Comparison of ENCODE assay signal across 24 cellular contexts in genomic region chr14:97221572-97221971, GRCh38.
"Had no signal": no experiment of that assay in that cellular context is flagged by ENCODE, and none has a peak within 500 bp of the region (broad histone marks: within the 10 kb centered on the region; RNA-seq: fewer than 3 reads in every experiment).

No MANE protein-coding gene starts in this region.

- H3K9me3 ChIP-seq: colonic mucosa, esophagus squamous epithelium, gastrocnemius medialis, left lung, lower lobe of right lung, mucosa of descending colon had no signal

- H3K4me3 ChIP-seq: colonic mucosa, esophagus squamous epithelium, gastrocnemius medialis, heart left ventricle, hepatocyte, left lung, lower lobe of right lung, mucosa of descending colon had no signal

- H3K27ac ChIP-seq: colonic mucosa, esophagus squamous epithelium, gastrocnemius medialis, heart left ventricle, hepatocyte, left lung, lower lobe of right lung had no signal

- DNase-seq: colonic mucosa; cortex of kidney; effector CD4-positive, alpha-beta T cell; effector memory CD4-positive, alpha-beta T cell; esophagus squamous epithelium; foreskin fibroblast; foreskin melanocyte; gastrocnemius medialis; heart left ventricle; hypothalamus; immature natural killer cell; islet precursor cell; kidney; kidney glomerular epithelial cell; left colon; left lung; left ventricle myocardium superior; lower lobe of right lung; mesenchymal stem cell; mucosa of descending colon; naive B cell had no signal

- H3K4me1 ChIP-seq: colonic mucosa, gastrocnemius medialis had no signal

- H3K27ac Mint-ChIP-seq: dendritic cell treated with granulocyte-macrophage colony-stimulating factor and Interleukin-4, amounts not matched to agents 40 ng/mL and 50 ng/mL, for 4 days; immature natural killer cell; mesothelial cell of epicardium had no signal

- H3K36me3 Mint-ChIP-seq: immature natural killer cell, mesothelial cell of epicardium had no signal

- ATAC-seq: gastrocnemius medialis, heart left ventricle, left colon, left lung, left ventricle myocardium superior, lower lobe of right lung, mucosa of descending colon had no signal

- H3K4me3 Mint-ChIP-seq: dendritic cell treated with granulocyte-macrophage colony-stimulating factor and Interleukin-4, amounts not matched to agents 40 ng/mL and 50 ng/mL, for 4 days; immature natural killer cell; mesothelial cell of epicardium; naive B cell had no signal

- H3K9me3 Mint-ChIP-seq: mesothelial cell of epicardium had no signal

- H3K36me3 ChIP-seq: colonic mucosa, esophagus squamous epithelium, gastrocnemius medialis, heart left ventricle, left lung, lower lobe of right lung had no signal
